ENCODE assay signal across 15 cellular contexts in the genomic region with DNA sequence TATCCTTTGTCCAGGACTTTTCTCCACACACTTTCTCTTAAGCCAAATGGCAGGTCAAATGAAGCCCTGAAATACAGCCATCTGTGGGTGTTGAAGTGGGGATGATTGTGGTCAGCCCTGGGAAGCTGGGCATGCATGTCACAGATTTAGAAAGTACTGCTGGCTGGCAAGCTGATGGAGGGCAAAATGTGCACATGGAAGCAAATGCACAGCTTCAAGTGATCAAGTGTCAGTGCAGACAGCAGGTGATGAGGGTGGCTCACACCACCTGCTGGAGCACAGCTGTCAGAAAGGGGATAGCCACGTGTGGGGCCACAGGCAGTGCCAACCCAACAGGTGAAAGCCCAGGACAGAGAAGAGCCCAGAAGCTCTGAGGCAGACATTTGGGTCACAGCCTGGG. TPM values are rescaled to one million over a fixed set of nuclear protein-coding genes. Genes with fewer than 3 reads are reported as not detected.
A peak's percentile ranks its signal among the peaks of the same experiment; 100 is the strongest.
DNase-seq lines count a peak whose midpoint lies in the region; ATAC-seq, FAIRE-seq and TF ChIP-seq lines count a peak whose summit lies in the region.
"Had no signal": no experiment of that assay in that cellular context is flagged by ENCODE, and none has a peak within 500 bp of the region (broad histone marks: within the 10 kb centered on the region; RNA-seq: fewer than 3 reads in every experiment).

No MANE protein-coding gene starts in this region.

- H3K4me3 Mint-ChIP-seq in activated naive CD4-positive, alpha-beta T cell treated with anti-CD3 and anti-CD28 coated beads for 36 hours: no peak overlapping the region

- H3K27ac ChIP-seq in GM12878 (ENCODE audit: control insufficient read depth, insufficient read depth): no peak overlapping the region
- H3K27ac ChIP-seq: tibial artery had no signal

- H3K4me1 ChIP-seq in GM12878 (ENCODE audit: control insufficient read depth, insufficient read depth, low read length): no peaks in the 10 kb centered on the region

- H3K27me3 Mint-ChIP-seq in activated naive CD4-positive, alpha-beta T cell treated with anti-CD3 and anti-CD28 coated beads for 36 hours (ENCODE audit: low read depth): no peaks in the 10 kb centered on the region

- H4K20me1 ChIP-seq in GM12878 (ENCODE audit: control insufficient read depth, insufficient read depth): no peaks in the 10 kb centered on the region

- no peak for TF ChIP-seq POLR2A in GM12878 (IDR thresholded peaks at IDR 0.05; ENCODE audit: low read depth, low read length)

- H3K4me1 Mint-ChIP-seq in activated naive CD4-positive, alpha-beta T cell treated with anti-CD3 and anti-CD28 coated beads for 36 hours (ENCODE audit: low read depth): no peaks in the 10 kb centered on the region

- TF ChIP-seq RAD21 in GM12878 (IDR thresholded peaks at IDR 0.05; ENCODE audit: insufficient read depth, low read depth, low read length): peak; percentile 14; the same call in 1 of the 2 replicates

- no peaks in the 10 kb centered on the region for H3K27me3 ChIP-seq in GM12878 (replicated peaks in 1 of 2; ENCODE audit: control insufficient read depth in 2 of 2, insufficient read depth in 2 of 2, low read length in 1 of 2)
- H3K27me3 ChIP-seq: tibial artery had no signal

- H3K9ac ChIP-seq in GM12878 (ENCODE audit: control insufficient read depth, insufficient read depth, low read length): no peak overlapping the region

- H3K9me3 Mint-ChIP-seq in activated naive CD4-positive, alpha-beta T cell treated with anti-CD3 and anti-CD28 coated beads for 36 hours: no peaks in the 10 kb centered on the region
- H3K9me3 Mint-ChIP-seq: activated naive CD4-positive, alpha-beta T cell treated with anti-CD3 and anti-CD28 coated beads, Interleukin-2, amount 50 U/mL, for 72 hours had no signal

- H3K4me3 ChIP-seq in GM12878: no peak overlapping the region
- H3K4me3 ChIP-seq in skeletal muscle cell (ENCODE audit: low read depth, low read length): no peak overlapping the region
- H3K4me3 ChIP-seq: tibial artery had no signal

- FAIRE-seq in GM12878 (lab: Jason Lieb, UNC): no peak
- FAIRE-seq in D721Med (lab: Jason Lieb, UNC): no peak
- FAIRE-seq in RCC 7860 (lab: Jason Lieb, UNC): no peak
- FAIRE-seq: bronchial epithelial cell, islet of Langerhans had no signal

- in situ Hi-C loops in GM12878 (cut with MboI): no loop called here

- H3K4me2 ChIP-seq in GM12878 (ENCODE audit: control insufficient read depth, insufficient read depth): no peak overlapping the region

- no peaks in the 10 kb centered on the region for H3K36me3 Mint-ChIP-seq in activated naive CD4-positive, alpha-beta T cell treated with anti-CD3 and anti-CD28 coated beads for 36 hours (ENCODE audit: low read depth)
- H3K36me3 Mint-ChIP-seq: activated naive CD4-positive, alpha-beta T cell treated with anti-CD3 and anti-CD28 coated beads, Interleukin-2, amount 50 U/mL, for 72 hours had no signal

- WGBS in GM12878 (ENCODE audit: insufficient coverage, insufficient replicate concordance, low lambda C conversion rate, missing lambda C conversion rate): 0% methylated on average over 1 of the region's 1 CpG

- TF ChIP-seq EP300 in GM12878 (IDR thresholded peaks at IDR 0.05; ENCODE audit: borderline replicate concordance in 1 of 2, control insufficient read depth in 1 of 2, low read depth in 2 of 2, low read length in 2 of 2): no peak

- no peaks in the 10 kb centered on the region for H3K36me3 ChIP-seq in GM12878 (ENCODE audit: control insufficient read depth in 2 of 2, insufficient read depth in 2 of 2, low read length in 1 of 2)
- H3K36me3 ChIP-seq: tibial artery had no signal

- H2AFZ ChIP-seq in GM12878 (ENCODE audit: control insufficient read depth, low read depth, low read length): no peak overlapping the region

- H3K9me3 ChIP-seq in GM12878 (replicated peaks; ENCODE audit: control insufficient read depth, insufficient read depth, low read length): no peaks in the 10 kb centered on the region
- H3K9me3 ChIP-seq: tibial artery had no signal

- no peaks in the 10 kb centered on the region for H3K79me2 ChIP-seq in GM12878 (ENCODE audit: control insufficient read depth, insufficient read depth, low read length)

- CTCF ChIA-PET in activated naive CD4-positive, alpha-beta T cell treated with anti-CD3 and anti-CD28 coated beads for 36 hours (lab: Charles Lee): no interaction called here
- CTCF ChIA-PET in GM12878 (lab: Yijun Ruan, JAX): interaction anchor here (0.8 to 2.5 kb wide), 9 partner anchors 10 to 413 kb away, joined by 3 to 17 read pairs (median 5); no protein-coding TSS in a partner anchor

- intact Hi-C loops in activated naive CD4-positive, alpha-beta T cell treated with anti-CD3 and anti-CD28 coated beads for 36 hours (cut with micrococcal nuclease): loop anchor here (1.0 kb wide), 1 partner anchor 413 kb away; no protein-coding TSS in a partner anchor
- intact Hi-C loops in GM12878 (cut with micrococcal nuclease; ENCODE audit: unreplicated experiment): no loop called here

- SMC1A ChIA-PET in GM12878 (lab: Charles Lee; ENCODE audit: uncharacterized antibody, unreplicated experiment): interaction anchor here (0.6 to 3.3 kb wide), 10 partner anchors 9 to 480 kb away, joined by 3 to 13 read pairs (median 6); no protein-coding TSS in a partner anchor

- peak; percentile 58; the same call in 2 of the 3 replicates for ATAC-seq in GM12878
- ATAC-seq: activated naive CD4-positive, alpha-beta T cell treated with anti-CD3 and anti-CD28 coated beads, Interleukin-2, amount 50 U/mL, for 72 hours had no signal

- TF ChIP-seq CTCF in GM12878 (IDR thresholded peaks at IDR 0.05 in 2 of 3, conservative IDR thresholded peaks at IDR 0.05 in 1 of 3; ENCODE audit: control insufficient read depth in 2 of 3, extremely low read depth in 1 of 3, insufficient read depth in 1 of 3, low read depth in 3 of 3, low read length in 3 of 3) (peak; percentile 8 to 9 (median 9); a peak in 1 of 6 replicates), D721Med (IDR thresholded peaks at IDR 0.05; ENCODE audit: insufficient read depth, missing control alignments) (no peak)

- POLR2A ChIA-PET in GM12878 (lab: Charles Lee): no interaction called here

- peak; percentile 10 for DNase-seq in activated naive CD4-positive, alpha-beta T cell treated with anti-CD3 and anti-CD28 coated beads for 36 hours
- DNase-seq in activated naive CD4-positive, alpha-beta T cell treated with Interleukin-2 at 50 U/mL for 16 hours: no peak
- DNase-seq in NCI-H2171 treated with DMSO at 0.1 percent for 48 hours (lab: John Stamatoyannopoulos, UW) (peak; percentile 60), GM12878 (ENCODE audit: low read depth, low spot score) (no peak), skeletal muscle cell (ENCODE audit: low read depth) (peak; percentile 48), D721Med (ENCODE audit: insufficient read length, low spot score) (no peak), RCC 7860 (ENCODE audit: low spot score) (no peak)
- DNase-seq in stimulated activated naive CD4-positive, alpha-beta T cell treated with Interleukin-2 at 50 U/mL for 16 hours (lab: John Stamatoyannopoulos, UW): no peak
- DNase-seq: activated CD8-positive, alpha-beta memory T cell treated with anti-CD3 and anti-CD28 coated beads, Interleukin-2, amount 50 U/mL, for 4 hours; foreskin melanocyte; tibial artery had no signal

- H3K27ac Mint-ChIP-seq in activated naive CD4-positive, alpha-beta T cell treated with anti-CD3 and anti-CD28 coated beads for 36 hours: no peak overlapping the region
- H3K27ac Mint-ChIP-seq: activated naive CD4-positive, alpha-beta T cell treated with anti-CD3 and anti-CD28 coated beads, Interleukin-2, amount 50 U/mL, for 72 hours had no signal

- no TSS peak for BruUV-seq in GM12878 (replicated peaks; lab: Mats Ljungman, UMichigan)

- RAD21 ChIA-PET in GM12878 (lab: Charles Lee; ENCODE audit: unreplicated experiment): interaction anchor here (1.0 to 2.0 kb wide), 4 partner anchors 103 to 266 kb away, joined by 3 to 6 read pairs (median 4); no protein-coding TSS in a partner anchor

TF ChIP-seq in GM12878, 131 proteins besides CTCF, POLR2A, EP300 and RAD21 (continues in another document):
- TF ChIP-seq ZNF274 (IDR thresholded peaks at IDR 0.05; ENCODE audit: insufficient read depth, insufficient read length): no peak
- no peak for TF ChIP-seq MTA2 (IDR thresholded peaks at IDR 0.05; ENCODE audit: low read depth)
- TF ChIP-seq, protein P1, sequence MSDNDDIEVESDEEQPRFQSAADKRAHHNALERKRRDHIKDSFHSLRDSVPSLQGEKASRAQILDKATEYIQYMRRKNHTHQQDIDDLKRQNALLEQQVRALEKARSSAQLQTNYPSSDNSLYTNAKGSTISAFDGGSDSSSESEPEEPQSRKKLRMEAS (IDR thresholded peaks at IDR 0.05; ENCODE audit: low read depth, low read length): no peak
- no peak for TF ChIP-seq HDGF (IDR thresholded peaks at IDR 0.05)
- no peak for TF ChIP-seq CBX5 (IDR thresholded peaks at IDR 0.05; ENCODE audit: low read depth)
- TF ChIP-seq TAF1 (IDR thresholded peaks at IDR 0.05; ENCODE audit: borderline replicate concordance, low read depth, low read length): no peak
- no peak for TF ChIP-seq USF2 (IDR thresholded peaks at IDR 0.05; ENCODE audit: borderline replicate concordance, low read depth, low read length)
- TF ChIP-seq HDAC2 (IDR thresholded peaks at IDR 0.05): no peak

RNA-seq across cellular contexts. Expression of gene ATXN3L, which starts 40.3 kb away (rescaled TPM):
- not detected for total RNA-seq in activated naive CD4-positive, alpha-beta T cell treated with anti-CD3 and anti-CD28 coated beads for 36 hours
- total RNA-seq in GM12878 (2013; cell fraction: nucleolus; rRNA removed): not detected in 2 replicates
- total RNA-seq in GM12878 (2014; rRNA removed) (not detected in 2 replicates), GM12878 (2014; rRNA removed; fragmentation: Illumina TruSeq; extraction: Trizol) (not detected in 2 replicates), GM12878 (2021) (not detected in 2 replicates)
- not detected for polyA plus RNA-seq in GM12878 (2011; ENCODE audit: low read depth)
- polyA plus RNA-seq in GM12878 (2011; rRNA removed) (not detected in 2 replicates), GM12878 (2014; fragmentation: Illumina TruSeq; extraction: Trizol) (not detected in 2 replicates), GM12878 (2014; fragmentation: Nextera tagmentation; extraction: Ambion mirVana) (not detected), GM12878 (2014; rRNA removed) (not detected in 2 replicates), GM12878 (2016; fragmentation: Nextera tagmentation; extraction: Ambion mirVana) (not detected)
- polyA plus RNA-seq in GM12878 (2011; cell fraction: cytosol; rRNA removed): not detected in 2 replicates
- not detected in 2 replicates for polyA plus RNA-seq in GM12878 (2011; cell fraction: nucleus; rRNA removed)
- not detected in 2 replicates for polyA plus RNA-seq in GM12878 (2012)
- polyA minus RNA-seq in GM12878 (2011; rRNA and poly(A)+ RNA removed): not detected in 2 replicates
- not detected in 2 replicates for polyA minus RNA-seq in GM12878 (2011; cell fraction: cytosol; rRNA and poly(A)+ RNA removed)
- not detected in 2 replicates for polyA minus RNA-seq in GM12878 (2011; cell fraction: nucleus; rRNA and poly(A)+ RNA removed)
- total RNA-seq: activated naive CD4-positive, alpha-beta T cell treated with anti-CD3 and anti-CD28 coated beads, Interleukin-2, amount 50 U/mL, for 72 hours; bronchial epithelial cell; pulmonary artery endothelial cell had no signal

Comparison
In these comparisons a context has a peak if more than half of its experiments do, and no peak if none do; other contexts are left out.
1. DNase-seq: peak in activated naive CD4-positive, alpha-beta T cell treated with anti-CD3 and anti-CD28 coated beads for 36 hours (single experiment), NCI-H2171 treated with DMSO at 0.1 percent for 48 hours (single experiment) and skeletal muscle cell (single experiment); none in activated naive CD4-positive, alpha-beta T cell treated with Interleukin-2 at 50 U/mL for 16 hours (single experiment), GM12878 (single experiment), D721Med (single experiment), RCC 7860 (single experiment) and stimulated activated naive CD4-positive, alpha-beta T cell treated with Interleukin-2 at 50 U/mL for 16 hours (single experiment).